In the genomic region with DNA sequence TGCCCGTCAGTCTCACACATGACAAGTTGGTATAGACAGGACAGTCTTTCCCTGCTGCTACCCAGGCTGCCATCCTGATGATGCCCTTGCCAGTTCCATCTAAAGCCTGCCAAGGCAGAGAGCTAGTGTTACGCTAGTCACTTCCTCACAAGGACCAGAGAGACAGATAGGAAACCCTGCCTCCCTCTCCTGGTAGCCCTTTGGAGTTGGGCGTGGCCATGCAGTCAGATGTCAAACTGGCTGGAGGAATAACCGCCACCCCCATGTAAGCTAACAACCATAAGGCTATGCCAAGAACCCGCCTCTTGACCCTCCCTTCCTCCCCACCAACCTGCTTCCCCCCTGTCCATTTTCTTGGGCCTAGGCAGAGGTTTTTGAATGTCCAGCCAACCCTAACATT, we compare ENCODE assay signal across 8 cellular contexts. TPM values are rescaled to one million over a fixed set of nuclear protein-coding genes. Genes with fewer than 3 reads are reported as not detected.
A peak's percentile ranks its signal among the peaks of the same experiment; 100 is the strongest.
DNase-seq lines count a peak whose midpoint lies in the region; ATAC-seq, FAIRE-seq and TF ChIP-seq lines count a peak whose summit lies in the region.

No MANE protein-coding gene starts in this region.

- no TSS peak for BruUV-seq in endothelial cell of umbilical vein (replicated peaks; lab: Mats Ljungman, UMichigan)

- H3K4me2 ChIP-seq in OCI-LY3 (ENCODE audit: low read length) = peak overlapping the region; percentile 96; the same call in 1 of the 2 replicates
- H3K4me2 ChIP-seq in endothelial cell of umbilical vein (ENCODE audit: insufficient read depth, low read length) = peak overlapping the region; percentile 90
- peak overlapping the region; percentile 95 for H3K4me2 ChIP-seq in parathyroid adenoma (ENCODE audit: low read length)

- ATAC-seq in GM19395 (IDR thresholded peaks at IDR 0.05; ENCODE audit: unreplicated experiment) = no peak

- no peak for TF ChIP-seq EP300 in tibial nerve (IDR thresholded peaks at IDR 0.05)

- TF ChIP-seq CTCF in OCI-LY3 (IDR thresholded peaks at IDR 0.05; ENCODE audit: low read depth, low read length) (no peak), endothelial cell of umbilical vein (IDR thresholded peaks at IDR 0.05; ENCODE audit: extremely low read depth in 1 of 2, insufficient read depth in 1 of 2, low read depth in 1 of 2, low read length in 2 of 2) (no peak), parathyroid adenoma (IDR thresholded peaks at IDR 0.05) (no peak), tibial nerve (IDR thresholded peaks at IDR 0.05) (no peak)

- CTCF ChIA-PET in endothelial cell of umbilical vein (lab: Charles Lee) = interaction anchor here (1.0 to 2.1 kb wide), 6 partner anchors 9 to 259 kb away, joined by 3 to 14 read pairs (median 4); partner anchors contain the start of gene ZMYND10

- no peak overlapping the region for H3K4me3 ChIP-seq in OCI-LY3 (ENCODE audit: low read length)
- H3K4me3 ChIP-seq in endothelial cell of umbilical vein (replicated peaks in 1 of 3; ENCODE audit: insufficient read depth in 1 of 3, low read depth in 1 of 3, low read length in 3 of 3) = peak overlapping the region in 2 of 3 experiments; percentile 6 to 63
- peak overlapping the region; percentile 85 for H3K4me3 ChIP-seq in parathyroid adenoma (ENCODE audit: low read depth, low read length)
- peak overlapping the region in 2 of 4 donors; percentile 22 to 98 for H3K4me3 ChIP-seq in tibial nerve

- H4K20me1 ChIP-seq in OCI-LY3 (ENCODE audit: insufficient read depth, low read length) = 0 out of 2 replicates have a peak, but pooled peaks cover 10% of the 10 kb centered on the region
- peaks cover 6% of the 10 kb centered on the region for H4K20me1 ChIP-seq in endothelial cell of umbilical vein (replicated peaks; ENCODE audit: control insufficient read depth, extremely low read depth, insufficient read depth, low read length)

- dilution Hi-C loops in endothelial cell of umbilical vein (cut with MboI; ENCODE audit: extremely low pct_ligation_motif_present, low sequenced_read_pairs) = no loop called here

- POLR2A ChIA-PET in endothelial cell of umbilical vein (lab: Charles Lee) = no interaction called here

- TF ChIP-seq POLR2A in endothelial cell of umbilical vein (IDR thresholded peaks at IDR 0.05; ENCODE audit: low read depth, low read length) (peak; percentile 48), tibial nerve (IDR thresholded peaks at IDR 0.05) (no peak)

- H3K36me3 ChIP-seq in OCI-LY3 (replicated peaks; ENCODE audit: low read depth, low read length) (peaks cover 33% of the 10 kb centered on the region), endothelial cell of umbilical vein (ENCODE audit: control insufficient read depth in 2 of 2, extremely low read depth in 1 of 2, insufficient read depth in 2 of 2, low read length in 2 of 2) (peaks cover 8 to 28% of the 10 kb centered on the region in 2 experiments), parathyroid adenoma (ENCODE audit: control insufficient read depth, insufficient read depth, low read length) (no peaks in the 10 kb centered on the region), tibial nerve (peaks cover 0 to 51% (median 12%) of the 10 kb centered on the region in 3 donors)

- H3K27ac ChIP-seq in OCI-LY3 (ENCODE audit: low read length) (no peak overlapping the region), endothelial cell of umbilical vein (ENCODE audit: insufficient read depth, low read depth, low read length) (no peak overlapping the region), parathyroid adenoma (no peak overlapping the region), tibial nerve (peak overlapping the region in 2 of 4 donors; percentile 24 to 97)

- no peaks in the 10 kb centered on the region for H3K9me1 ChIP-seq in endothelial cell of umbilical vein (replicated peaks; ENCODE audit: control insufficient read depth, extremely low read depth, insufficient read depth, low read length)

- H2AFZ ChIP-seq in OCI-LY3 (ENCODE audit: low read depth, low read length) (no peak overlapping the region), endothelial cell of umbilical vein (ENCODE audit: low read depth, low read length) (no peak overlapping the region), parathyroid adenoma (no peak overlapping the region)

- no peak for FAIRE-seq in endothelial cell of umbilical vein (lab: Jason Lieb, UNC)

- H3K27me3 ChIP-seq in OCI-LY3 (ENCODE audit: low read depth, low read length) (no peaks in the 10 kb centered on the region), endothelial cell of umbilical vein (ENCODE audit: control insufficient read depth in 2 of 2, insufficient read depth in 2 of 2, low read length in 2 of 2) (no peaks in the 10 kb centered on the region), parathyroid adenoma (ENCODE audit: control insufficient read depth, insufficient read depth, low read length) (no peaks in the 10 kb centered on the region), tibial nerve (no peaks in the 10 kb centered on the region)

- peaks cover 43% of the 10 kb centered on the region for H3K79me2 ChIP-seq in OCI-LY3 (ENCODE audit: low read length)
- peaks cover 43% of the 10 kb centered on the region for H3K79me2 ChIP-seq in endothelial cell of umbilical vein (ENCODE audit: control insufficient read depth, insufficient read depth, low read length)
- H3K79me2 ChIP-seq in parathyroid adenoma = peaks cover 32% of the 10 kb centered on the region

- H3K9me3 ChIP-seq in OCI-LY3 (ENCODE audit: insufficient read depth, low read length) = no peaks in the 10 kb centered on the region
- H3K9me3 ChIP-seq in endothelial cell of umbilical vein (replicated peaks; ENCODE audit: control insufficient read depth, insufficient read depth, low read length) = no peaks in the 10 kb centered on the region
- H3K9me3 ChIP-seq in parathyroid adenoma (ENCODE audit: control insufficient read depth, low read length) = no peaks in the 10 kb centered on the region
- H3K9me3 ChIP-seq in tibial nerve = no peaks in the 10 kb centered on the region

- intact Hi-C loops in endothelial cell of umbilical vein (cut with micrococcal nuclease) = loop anchor here (5.0 kb wide), 1 partner anchor 1036 kb away; the partner anchor contains the start of gene RBM15B

- H3K4me1 ChIP-seq in OCI-LY3 (ENCODE audit: low read length) = peaks cover 26% of the 10 kb centered on the region
- H3K4me1 ChIP-seq in endothelial cell of umbilical vein (ENCODE audit: control insufficient read depth, extremely low read depth, insufficient read depth, low read length) = peaks cover 33% of the 10 kb centered on the region
- peaks cover 38% of the 10 kb centered on the region for H3K4me1 ChIP-seq in parathyroid adenoma
- H3K4me1 ChIP-seq in tibial nerve = peaks cover 8 to 64% (median 36%) of the 10 kb centered on the region in 4 donors

- DNase-seq in Daoy (ENCODE audit: low read depth) (peak; percentile 27), endothelial cell of umbilical vein (ENCODE audit: low read depth, low spot score) (no peak), tibial nerve (ENCODE audit: low spot score in 2 of 2) (no peak), midbrain (lab: John Stamatoyannopoulos, UW) (no peak), DMS153 treated with DMSO at 0.1 percent for 48 hours (lab: John Stamatoyannopoulos, UW; ENCODE audit: unreplicated experiment) (no peak)

- H3K9ac ChIP-seq in OCI-LY3 (ENCODE audit: low read length) (no peak overlapping the region), endothelial cell of umbilical vein (replicated peaks; ENCODE audit: extremely low read depth, insufficient read depth, low read length) (no peak overlapping the region), parathyroid adenoma (no peak overlapping the region)

- WGBS in tibial nerve, 2 donors = 41 to 48% methylated on average over 5 of the region's 5 CpGs

RNA-seq across cellular contexts. Expression of gene TMEM115, which starts 2.8 kb away (rescaled TPM):
- total RNA-seq in Daoy (2014; rRNA removed; shearing (Covaris generic)) = 26.6 and 33.9 TPM in 2 replicates
- total RNA-seq in endothelial cell of umbilical vein (43.2 and 44.7 TPM in 2 replicates), tibial nerve (10 to 100 TPM; 56.7 to 72.4 (median 68.2) TPM)
- 65.5 and 90.1 TPM in 2 replicates for polyA plus RNA-seq in endothelial cell of umbilical vein
- polyA plus RNA-seq in endothelial cell of umbilical vein (2011; cell fraction: cytosol; rRNA removed) = 42.2 and 49.0 TPM in 2 replicates
- polyA plus RNA-seq in endothelial cell of umbilical vein (2011; cell fraction: nucleus; rRNA removed) = 23.7 and 24.7 TPM in 2 replicates
- polyA plus RNA-seq in endothelial cell of umbilical vein (2012) = 27.7 and 28.8 TPM in 2 replicates
- polyA minus RNA-seq in endothelial cell of umbilical vein = 45.9 and 53.4 TPM in 2 replicates
- polyA minus RNA-seq in endothelial cell of umbilical vein (2011; cell fraction: cytosol; rRNA and poly(A)+ RNA removed) = 25.6 TPM
- 16.8 and 19.9 TPM in 2 replicates for polyA minus RNA-seq in endothelial cell of umbilical vein (2011; cell fraction: nucleus; rRNA and poly(A)+ RNA removed)

RNA-seq across cellular contexts. Expression of gene CYB561D2, which starts 5.9 kb away (rescaled TPM):
- total RNA-seq in Daoy (2014; rRNA removed; shearing (Covaris generic)) = 25.3 and 28.3 TPM in 2 replicates
- total RNA-seq in endothelial cell of umbilical vein = 13.6 and 16.3 TPM in 2 replicates
- 46.0 and 55.8 TPM in 2 replicates for polyA plus RNA-seq in endothelial cell of umbilical vein
- polyA plus RNA-seq in endothelial cell of umbilical vein (2011; cell fraction: cytosol; rRNA removed) = 24.4 and 27.2 TPM in 2 replicates
- 22.0 and 22.2 TPM in 2 replicates for polyA plus RNA-seq in endothelial cell of umbilical vein (2011; cell fraction: nucleus; rRNA removed)
- polyA plus RNA-seq in endothelial cell of umbilical vein (2012) = 12.0 and 17.1 TPM in 2 replicates
- 20.8 TPM in 2 replicates for polyA minus RNA-seq in endothelial cell of umbilical vein
- polyA minus RNA-seq in endothelial cell of umbilical vein (2011; cell fraction: cytosol; rRNA and poly(A)+ RNA removed) = 11.3 TPM
- polyA minus RNA-seq in endothelial cell of umbilical vein (2011; cell fraction: nucleus; rRNA and poly(A)+ RNA removed) = 6.3 and 8.8 TPM in 2 replicates
- 10 to 100 TPM; 16.2 to 21.6 (median 19.2) TPM for total RNA-seq in tibial nerve

RNA-seq across cellular contexts. Expression of gene NPRL2, which starts 6.0 kb away (rescaled TPM):
- 14.7 and 20.6 TPM in 2 replicates for total RNA-seq in Daoy (2014; rRNA removed; shearing (Covaris generic))
- total RNA-seq in endothelial cell of umbilical vein (13.4 and 14.5 TPM in 2 replicates), tibial nerve (10 to 100 TPM; 22.7 to 35.2 (median 27.2) TPM)
- 30.6 and 33.5 TPM in 2 replicates for polyA plus RNA-seq in endothelial cell of umbilical vein
- 24.0 and 27.3 TPM in 2 replicates for polyA plus RNA-seq in endothelial cell of umbilical vein (2011; cell fraction: cytosol; rRNA removed)
- polyA plus RNA-seq in endothelial cell of umbilical vein (2011; cell fraction: nucleus; rRNA removed) = 58.0 and 76.5 TPM in 2 replicates
- 16.5 and 17.1 TPM in 2 replicates for polyA plus RNA-seq in endothelial cell of umbilical vein (2012)
- polyA minus RNA-seq in endothelial cell of umbilical vein = 24.1 and 26.4 TPM in 2 replicates
- polyA minus RNA-seq in endothelial cell of umbilical vein (2011; cell fraction: cytosol; rRNA and poly(A)+ RNA removed) = 8.7 TPM
- 10.7 and 13.7 TPM in 2 replicates for polyA minus RNA-seq in endothelial cell of umbilical vein (2011; cell fraction: nucleus; rRNA and poly(A)+ RNA removed)

RNA-seq across cellular contexts. Expression of gene ZMYND10, which starts 11.0 kb away (rescaled TPM):
- 0.06 and 0.17 TPM in 2 replicates for total RNA-seq in Daoy (2014; rRNA removed; shearing (Covaris generic))
- total RNA-seq in endothelial cell of umbilical vein = 0.38 and 0.51 TPM in 2 replicates
- polyA plus RNA-seq in endothelial cell of umbilical vein = 0.25 and 0.33 TPM in 2 replicates
- polyA plus RNA-seq in endothelial cell of umbilical vein (2011; cell fraction: cytosol; rRNA removed) = 0.18 and 0.25 TPM in 2 replicates
- polyA plus RNA-seq in endothelial cell of umbilical vein (2011; cell fraction: nucleus; rRNA removed) = 0.49 and 0.75 TPM in 2 replicates
- 0.12 TPM in 1 of 2 replicates, not detected in the other for polyA plus RNA-seq in endothelial cell of umbilical vein (2012)
- not detected in 2 replicates for polyA minus RNA-seq in endothelial cell of umbilical vein
- not detected for polyA minus RNA-seq in endothelial cell of umbilical vein (2011; cell fraction: cytosol; rRNA and poly(A)+ RNA removed)
- polyA minus RNA-seq in endothelial cell of umbilical vein (2011; cell fraction: nucleus; rRNA and poly(A)+ RNA removed) = 0.19 and 0.48 TPM in 2 replicates
- total RNA-seq in tibial nerve = 1 to 10 TPM in 2 of 4 donors, under 1 TPM in 1, not detected in 1; 0.30 to 1.7 (median 1.3) TPM

RNA-seq across cellular contexts. Expression of gene RASSF1, which starts 15.9 kb away (rescaled TPM):
- total RNA-seq in Daoy (2014; rRNA removed; shearing (Covaris generic)) = 12.7 and 21.2 TPM in 2 replicates
- total RNA-seq in endothelial cell of umbilical vein (27.0 and 31.9 TPM in 2 replicates), tibial nerve (10 to 100 TPM; 77.4 to 99.0 (median 82.6) TPM)
- polyA plus RNA-seq in endothelial cell of umbilical vein = 52.2 and 59.7 TPM in 2 replicates
- 48.7 and 57.4 TPM in 2 replicates for polyA plus RNA-seq in endothelial cell of umbilical vein (2011; cell fraction: cytosol; rRNA removed)
- polyA plus RNA-seq in endothelial cell of umbilical vein (2011; cell fraction: nucleus; rRNA removed) = 46.5 and 64.6 TPM in 2 replicates
- polyA plus RNA-seq in endothelial cell of umbilical vein (2012) = 17.7 and 24.5 TPM in 2 replicates
- polyA minus RNA-seq in endothelial cell of umbilical vein = 14.7 and 20.1 TPM in 2 replicates
- 22.3 TPM for polyA minus RNA-seq in endothelial cell of umbilical vein (2011; cell fraction: cytosol; rRNA and poly(A)+ RNA removed)
- 18.0 and 21.2 TPM in 2 replicates for polyA minus RNA-seq in endothelial cell of umbilical vein (2011; cell fraction: nucleus; rRNA and poly(A)+ RNA removed)
